In genomic region chr2:162107361-162107901, GRCh38 we compare ENCODE assay signal across 1 cellular context.
TF ChIP-seq lines count a peak whose summit lies in the region.

No MANE protein-coding gene starts in this region.

TF ChIP-seq in HepG2, 621 proteins besides CTCF, POLR2A, EP300 and RAD21 (continued from another document and continues in another):
- TF ChIP-seq, protein P1, sequence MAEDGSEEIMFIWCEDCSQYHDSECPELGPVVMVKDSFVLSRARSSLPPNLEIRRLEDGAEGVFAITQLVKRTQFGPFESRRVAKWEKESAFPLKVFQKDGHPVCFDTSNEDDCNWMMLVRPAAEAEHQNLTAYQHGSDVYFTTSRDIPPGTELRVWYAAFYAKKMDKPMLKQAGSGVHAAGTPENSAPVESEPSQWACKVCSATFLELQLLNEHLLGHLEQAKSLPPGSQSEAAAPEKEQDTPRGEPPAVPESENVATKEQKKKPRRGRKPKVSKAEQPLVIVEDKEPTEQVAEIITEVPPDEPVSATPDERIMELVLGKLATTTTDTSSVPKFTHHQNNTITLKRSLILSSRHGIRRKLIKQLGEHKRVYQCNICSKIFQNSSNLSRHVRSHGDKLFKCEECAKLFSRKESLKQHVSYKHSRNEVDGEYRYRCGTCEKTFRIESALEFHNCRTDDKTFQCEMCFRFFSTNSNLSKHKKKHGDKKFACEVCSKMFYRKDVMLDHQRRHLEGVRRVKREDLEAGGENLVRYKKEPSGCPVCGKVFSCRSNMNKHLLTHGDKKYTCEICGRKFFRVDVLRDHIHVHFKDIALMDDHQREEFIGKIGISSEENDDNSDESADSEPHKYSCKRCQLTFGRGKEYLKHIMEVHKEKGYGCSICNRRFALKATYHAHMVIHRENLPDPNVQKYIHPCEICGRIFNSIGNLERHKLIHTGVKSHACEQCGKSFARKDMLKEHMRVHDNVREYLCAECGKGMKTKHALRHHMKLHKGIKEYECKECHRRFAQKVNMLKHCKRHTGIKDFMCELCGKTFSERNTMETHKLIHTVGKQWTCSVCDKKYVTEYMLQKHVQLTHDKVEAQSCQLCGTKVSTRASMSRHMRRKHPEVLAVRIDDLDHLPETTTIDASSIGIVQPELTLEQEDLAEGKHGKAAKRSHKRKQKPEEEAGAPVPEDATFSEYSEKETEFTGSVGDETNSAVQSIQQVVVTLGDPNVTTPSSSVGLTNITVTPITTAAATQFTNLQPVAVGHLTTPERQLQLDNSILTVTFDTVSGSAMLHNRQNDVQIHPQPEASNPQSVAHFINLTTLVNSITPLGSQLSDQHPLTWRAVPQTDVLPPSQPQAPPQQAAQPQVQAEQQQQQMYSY (CRISPR knock-in tag; IDR thresholded peaks at IDR 0.05), result no peak
- no peak for TF ChIP-seq ZNF513 (CRISPR knock-in tag; conservative IDR thresholded peaks at IDR 0.05)
- TF ChIP-seq TCF12 (IDR thresholded peaks at IDR 0.05), result no peak
- no peak for TF ChIP-seq TCF12 (CRISPR knock-in tag; IDR thresholded peaks at IDR 0.05)
- TF ChIP-seq ZNF383 (CRISPR knock-in tag; IDR thresholded peaks at IDR 0.05; ENCODE audit: borderline replicate concordance), result no peak
- no peak for TF ChIP-seq JUNB (CRISPR knock-in tag; IDR thresholded peaks at IDR 0.05; ENCODE audit: borderline replicate concordance)
- no peak for TF ChIP-seq SRSF9 (IDR thresholded peaks at IDR 0.05; ENCODE audit: borderline replicate concordance, insufficient read depth, low read depth, low read length, poor library complexity, severe bottlenecking)
- TF ChIP-seq, protein P2, sequence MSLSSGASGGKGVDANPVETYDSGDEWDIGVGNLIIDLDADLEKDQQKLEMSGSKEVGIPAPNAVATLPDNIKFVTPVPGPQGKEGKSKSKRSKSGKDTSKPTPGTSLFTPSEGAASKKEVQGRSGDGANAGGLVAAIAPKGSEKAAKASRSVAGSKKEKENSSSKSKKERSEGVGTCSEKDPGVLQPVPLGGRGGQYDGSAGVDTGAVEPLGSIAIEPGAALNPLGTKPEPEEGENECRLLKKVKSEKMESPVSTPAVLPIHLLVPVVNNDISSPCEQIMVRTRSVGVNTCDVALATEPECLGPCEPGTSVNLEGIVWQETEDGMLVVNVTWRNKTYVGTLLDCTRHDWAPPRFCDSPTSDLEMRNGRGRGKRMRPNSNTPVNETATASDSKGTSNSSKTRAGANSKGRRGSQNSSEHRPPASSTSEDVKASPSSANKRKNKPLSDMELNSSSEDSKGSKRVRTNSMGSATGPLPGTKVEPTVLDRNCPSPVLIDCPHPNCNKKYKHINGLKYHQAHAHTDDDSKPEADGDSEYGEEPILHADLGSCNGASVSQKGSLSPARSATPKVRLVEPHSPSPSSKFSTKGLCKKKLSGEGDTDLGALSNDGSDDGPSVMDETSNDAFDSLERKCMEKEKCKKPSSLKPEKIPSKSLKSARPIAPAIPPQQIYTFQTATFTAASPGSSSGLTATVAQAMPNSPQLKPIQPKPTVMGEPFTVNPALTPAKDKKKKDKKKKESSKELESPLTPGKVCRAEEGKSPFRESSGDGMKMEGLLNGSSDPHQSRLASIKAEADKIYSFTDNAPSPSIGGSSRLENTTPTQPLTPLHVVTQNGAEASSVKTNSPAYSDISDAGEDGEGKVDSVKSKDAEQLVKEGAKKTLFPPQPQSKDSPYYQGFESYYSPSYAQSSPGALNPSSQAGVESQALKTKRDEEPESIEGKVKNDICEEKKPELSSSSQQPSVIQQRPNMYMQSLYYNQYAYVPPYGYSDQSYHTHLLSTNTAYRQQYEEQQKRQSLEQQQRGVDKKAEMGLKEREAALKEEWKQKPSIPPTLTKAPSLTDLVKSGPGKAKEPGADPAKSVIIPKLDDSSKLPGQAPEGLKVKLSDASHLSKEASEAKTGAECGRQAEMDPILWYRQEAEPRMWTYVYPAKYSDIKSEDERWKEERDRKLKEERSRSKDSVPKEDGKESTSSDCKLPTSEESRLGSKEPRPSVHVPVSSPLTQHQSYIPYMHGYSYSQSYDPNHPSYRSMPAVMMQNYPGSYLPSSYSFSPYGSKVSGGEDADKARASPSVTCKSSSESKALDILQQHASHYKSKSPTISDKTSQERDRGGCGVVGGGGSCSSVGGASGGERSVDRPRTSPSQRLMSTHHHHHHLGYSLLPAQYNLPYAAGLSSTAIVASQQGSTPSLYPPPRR (CRISPR knock-in tag; IDR thresholded peaks at IDR 0.05; ENCODE audit: borderline replicate concordance), result peak; percentile 69; the same call in 1 of the 2 replicates
- no peak for TF ChIP-seq SNAI1 (CRISPR knock-in tag; IDR thresholded peaks at IDR 0.05; ENCODE audit: borderline replicate concordance)
- TF ChIP-seq ZNF136 (CRISPR knock-in tag; IDR thresholded peaks at IDR 0.05; ENCODE audit: low read depth), result no peak
- no peak for TF ChIP-seq NR1H2 (CRISPR knock-in tag; IDR thresholded peaks at IDR 0.05; ENCODE audit: borderline replicate concordance, low read depth)
- no peak for TF ChIP-seq PCBP1 (IDR thresholded peaks at IDR 0.05; ENCODE audit: borderline replicate concordance, low read depth, low read length)
- TF ChIP-seq FOXO1 (CRISPR knock-in tag; IDR thresholded peaks at IDR 0.05), result peak; percentile 86
- TF ChIP-seq ZNF292 (CRISPR knock-in tag; IDR thresholded peaks at IDR 0.05; ENCODE audit: borderline replicate concordance, low read depth), result no peak
- TF ChIP-seq E2F1 (CRISPR knock-in tag; IDR thresholded peaks at IDR 0.05), result 0 out of 2 replicates have a peak, but pooled peaks have one; percentile 30
- no peak for TF ChIP-seq ZNF850 (CRISPR knock-in tag; conservative IDR thresholded peaks at IDR 0.05)
- no peak for TF ChIP-seq KMT2A (CRISPR knock-in tag; IDR thresholded peaks at IDR 0.05)
- no peak for TF ChIP-seq ZNF160 (CRISPR knock-in tag; IDR thresholded peaks at IDR 0.05)
- TF ChIP-seq, protein P3, sequence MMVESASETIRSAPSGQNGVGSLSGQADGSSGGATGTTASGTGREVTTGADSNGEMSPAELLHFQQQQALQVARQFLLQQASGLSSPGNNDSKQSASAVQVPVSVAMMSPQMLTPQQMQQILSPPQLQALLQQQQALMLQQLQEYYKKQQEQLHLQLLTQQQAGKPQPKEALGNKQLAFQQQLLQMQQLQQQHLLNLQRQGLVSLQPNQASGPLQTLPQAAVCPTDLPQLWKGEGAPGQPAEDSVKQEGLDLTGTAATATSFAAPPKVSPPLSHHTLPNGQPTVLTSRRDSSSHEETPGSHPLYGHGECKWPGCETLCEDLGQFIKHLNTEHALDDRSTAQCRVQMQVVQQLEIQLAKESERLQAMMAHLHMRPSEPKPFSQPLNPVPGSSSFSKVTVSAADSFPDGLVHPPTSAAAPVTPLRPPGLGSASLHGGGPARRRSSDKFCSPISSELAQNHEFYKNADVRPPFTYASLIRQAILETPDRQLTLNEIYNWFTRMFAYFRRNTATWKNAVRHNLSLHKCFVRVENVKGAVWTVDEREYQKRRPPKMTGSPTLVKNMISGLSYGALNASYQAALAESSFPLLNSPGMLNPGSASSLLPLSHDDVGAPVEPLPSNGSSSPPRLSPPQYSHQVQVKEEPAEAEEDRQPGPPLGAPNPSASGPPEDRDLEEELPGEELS (CRISPR knock-in tag; IDR thresholded peaks at IDR 0.05), result peak; percentile 90
- peak; percentile 64 for TF ChIP-seq TCF7 (IDR thresholded peaks at IDR 0.05; ENCODE audit: low read depth)
- TF ChIP-seq ZNF430 (CRISPR knock-in tag; IDR thresholded peaks at IDR 0.05), result no peak
- no peak for TF ChIP-seq NRL (CRISPR knock-in tag; IDR thresholded peaks at IDR 0.05; ENCODE audit: borderline replicate concordance)
- TF ChIP-seq, protein P4, sequence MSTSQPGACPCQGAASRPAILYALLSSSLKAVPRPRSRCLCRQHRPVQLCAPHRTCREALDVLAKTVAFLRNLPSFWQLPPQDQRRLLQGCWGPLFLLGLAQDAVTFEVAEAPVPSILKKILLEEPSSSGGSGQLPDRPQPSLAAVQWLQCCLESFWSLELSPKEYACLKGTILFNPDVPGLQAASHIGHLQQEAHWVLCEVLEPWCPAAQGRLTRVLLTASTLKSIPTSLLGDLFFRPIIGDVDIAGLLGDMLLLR (CRISPR knock-in tag; IDR thresholded peaks at IDR 0.05), result no peak
- no peak for TF ChIP-seq IRF9 (CRISPR knock-in tag; IDR thresholded peaks at IDR 0.05; ENCODE audit: borderline replicate concordance)
- no peak for TF ChIP-seq U2AF2 (IDR thresholded peaks at IDR 0.05; ENCODE audit: low read depth, low read length)
- TF ChIP-seq THYN1 (CRISPR knock-in tag; IDR thresholded peaks at IDR 0.05; ENCODE audit: borderline replicate concordance, low read depth), result no peak
- TF ChIP-seq ZBTB7B (CRISPR knock-in tag; IDR thresholded peaks at IDR 0.05), result no peak; the same call in 1 of the 2 replicates
- peak; percentile 78; the same call in 1 of the 2 replicates for TF ChIP-seq ZNF878 (CRISPR knock-in tag; IDR thresholded peaks at IDR 0.05)
- TF ChIP-seq, protein P5, sequence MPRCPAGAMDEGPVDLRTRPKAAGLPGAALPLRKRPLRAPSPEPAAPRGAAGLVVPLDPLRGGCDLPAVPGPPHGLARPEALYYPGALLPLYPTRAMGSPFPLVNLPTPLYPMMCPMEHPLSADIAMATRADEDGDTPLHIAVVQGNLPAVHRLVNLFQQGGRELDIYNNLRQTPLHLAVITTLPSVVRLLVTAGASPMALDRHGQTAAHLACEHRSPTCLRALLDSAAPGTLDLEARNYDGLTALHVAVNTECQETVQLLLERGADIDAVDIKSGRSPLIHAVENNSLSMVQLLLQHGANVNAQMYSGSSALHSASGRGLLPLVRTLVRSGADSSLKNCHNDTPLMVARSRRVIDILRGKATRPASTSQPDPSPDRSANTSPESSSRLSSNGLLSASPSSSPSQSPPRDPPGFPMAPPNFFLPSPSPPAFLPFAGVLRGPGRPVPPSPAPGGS (CRISPR knock-in tag; IDR thresholded peaks at IDR 0.05), result no peak
- no peak for TF ChIP-seq SRY (CRISPR knock-in tag; IDR thresholded peaks at IDR 0.05)
- TF ChIP-seq, protein P6, sequence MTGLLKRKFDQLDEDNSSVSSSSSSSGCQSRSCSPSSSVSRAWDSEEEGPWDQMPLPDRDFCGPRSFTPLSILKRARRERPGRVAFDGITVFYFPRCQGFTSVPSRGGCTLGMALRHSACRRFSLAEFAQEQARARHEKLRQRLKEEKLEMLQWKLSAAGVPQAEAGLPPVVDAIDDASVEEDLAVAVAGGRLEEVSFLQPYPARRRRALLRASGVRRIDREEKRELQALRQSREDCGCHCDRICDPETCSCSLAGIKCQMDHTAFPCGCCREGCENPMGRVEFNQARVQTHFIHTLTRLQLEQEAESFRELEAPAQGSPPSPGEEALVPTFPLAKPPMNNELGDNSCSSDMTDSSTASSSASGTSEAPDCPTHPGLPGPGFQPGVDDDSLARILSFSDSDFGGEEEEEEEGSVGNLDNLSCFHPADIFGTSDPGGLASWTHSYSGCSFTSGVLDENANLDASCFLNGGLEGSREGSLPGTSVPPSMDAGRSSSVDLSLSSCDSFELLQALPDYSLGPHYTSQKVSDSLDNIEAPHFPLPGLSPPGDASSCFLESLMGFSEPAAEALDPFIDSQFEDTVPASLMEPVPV (CRISPR knock-in tag; IDR thresholded peaks at IDR 0.05), result no peak
- no peak for TF ChIP-seq ZNF577 (CRISPR knock-in tag; IDR thresholded peaks at IDR 0.05; ENCODE audit: borderline replicate concordance, low read depth)
- TF ChIP-seq, protein P7, sequence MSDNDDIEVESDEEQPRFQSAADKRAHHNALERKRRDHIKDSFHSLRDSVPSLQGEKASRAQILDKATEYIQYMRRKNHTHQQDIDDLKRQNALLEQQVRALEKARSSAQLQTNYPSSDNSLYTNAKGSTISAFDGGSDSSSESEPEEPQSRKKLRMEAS (IDR thresholded peaks at IDR 0.05), result no peak
- no peak for TF ChIP-seq CEBPZ (IDR thresholded peaks at IDR 0.05; ENCODE audit: low read length)
- TF ChIP-seq ELF3 (CRISPR knock-in tag; IDR thresholded peaks at IDR 0.05), result peak; percentile 51; the same call in 1 of the 2 replicates
- no peak for TF ChIP-seq HDAC6 (IDR thresholded peaks at IDR 0.05; ENCODE audit: low read depth, low read length)
- TF ChIP-seq ZSCAN20 (CRISPR knock-in tag; IDR thresholded peaks at IDR 0.05; ENCODE audit: borderline replicate concordance), result no peak
